ENCODE assay signal across 8 cellular contexts in the genomic region with DNA sequence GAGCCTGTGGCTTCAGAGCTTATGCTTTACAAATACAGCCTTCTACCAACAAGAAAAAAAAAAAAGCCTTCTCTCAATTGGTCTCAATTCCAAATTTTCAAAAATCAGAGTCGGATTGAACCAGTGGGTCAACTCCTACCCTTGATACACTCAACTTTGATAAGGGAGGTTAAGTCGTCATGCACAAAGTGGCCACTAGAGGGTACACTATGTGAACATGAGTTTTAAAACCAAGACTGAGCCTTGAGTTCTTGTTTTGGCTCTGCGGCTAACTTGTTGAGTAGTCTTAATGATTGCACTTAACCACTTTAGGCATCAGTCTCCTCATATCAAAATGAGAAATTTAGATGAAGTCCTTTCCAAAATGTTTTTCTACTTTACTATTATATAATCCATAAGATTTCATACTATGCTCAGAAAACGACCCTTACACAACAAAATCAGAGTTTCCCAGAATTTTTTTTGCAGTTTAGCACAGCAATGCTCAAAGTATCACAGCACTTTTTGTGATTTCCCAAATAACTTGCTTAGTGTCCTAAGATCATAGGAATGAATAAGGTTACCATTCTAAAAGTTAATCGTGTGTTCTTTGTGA.
A peak's percentile ranks its signal among the peaks of the same experiment; 100 is the strongest.
DNase-seq lines count a peak whose midpoint lies in the region; ATAC-seq, FAIRE-seq and TF ChIP-seq lines count a peak whose summit lies in the region.

No MANE protein-coding gene starts in this region.

- DNase-seq in Caco-2: peak; percentile 49 to 57
- DNase-seq in GM12878 (ENCODE audit: low read depth, low spot score): no peak
- DNase-seq in left colon: peak in 1 of 2 donors; percentile 63
- DNase-seq in stimulated activated CD4-positive, alpha-beta T cell treated with anti-CD3 and anti-CD28 coated beads, TNF-alpha, amount 100 ng/mL, for 48 hours (ENCODE audit: low read depth in 3 of 3): peak; percentile 16 to 58 (median 55)

- peak; percentile 86 for FAIRE-seq in GM12878 (lab: Jason Lieb, UNC)

- H3K9ac ChIP-seq in GM12878 (ENCODE audit: control insufficient read depth, insufficient read depth, low read length): no peak overlapping the region

- H3K27me3 Mint-ChIP-seq in Caco-2 (ENCODE audit: insufficient read depth, unreplicated experiment): no peaks in the 10 kb centered on the region

- intact Hi-C loops in Caco-2 (cut with micrococcal nuclease; ENCODE audit: unreplicated experiment) (loop anchor here (1.0 to 5.0 kb wide), 2 partner anchors 80 to 242 kb away; no protein-coding TSS in a partner anchor), GM12878 (cut with micrococcal nuclease; ENCODE audit: unreplicated experiment) (loop anchor here (1.0 to 10.0 kb wide), 3 partner anchors 80 to 475 kb away; a partner anchor contains a TSS), left colon (cut with DNase I, micrococcal nuclease) (no loop called here)

- no peak overlapping the region for H3K27ac Mint-ChIP-seq in Caco-2 (ENCODE audit: unreplicated experiment)

- WGBS in GM12878 (ENCODE audit: insufficient coverage, insufficient replicate concordance, low lambda C conversion rate, missing lambda C conversion rate): 35% methylated on average over 5 of the region's 5 CpGs

- in situ Hi-C loops in GM12878 (cut with MboI): no loop called here

- TF ChIP-seq CTCF in Caco-2 (IDR thresholded peaks at IDR 0.05; ENCODE audit: insufficient read depth in 1 of 2, low read depth in 1 of 2, low read length in 1 of 2, severe bottlenecking in 1 of 2, unreplicated experiment in 1 of 2) (peak; percentile 40 to 70), GM12878 (IDR thresholded peaks at IDR 0.05 in 2 of 3, conservative IDR thresholded peaks at IDR 0.05 in 1 of 3; ENCODE audit: control insufficient read depth in 2 of 3, extremely low read depth in 1 of 3, insufficient read depth in 1 of 3, low read depth in 3 of 3, low read length in 3 of 3) (peak; percentile 68 to 88 (median 85))

- RAD21 ChIA-PET in GM12878 (lab: Charles Lee; ENCODE audit: unreplicated experiment): interaction anchor here (1.3 to 2.1 kb wide), 2 partner anchors 79 to 244 kb away, joined by 4 to 5 read pairs; no protein-coding TSS in a partner anchor

- BruUV-seq in Caco-2 (replicated peaks; lab: Mats Ljungman, UMichigan): no TSS peak
- no TSS peak for BruUV-seq in GM12878 (replicated peaks; lab: Mats Ljungman, UMichigan)

- no peaks in the 10 kb centered on the region for H3K4me1 Mint-ChIP-seq in Caco-2 (ENCODE audit: low read depth, unreplicated experiment)

- no peak for TF ChIP-seq POLR2A in GM12878 (IDR thresholded peaks at IDR 0.05; ENCODE audit: low read depth, low read length)

- H3K4me3 ChIP-seq in Caco-2 (ENCODE audit: low read depth, low read length) (no peak overlapping the region), GM12878 (no peak overlapping the region)

- POLR2A ChIA-PET in Caco-2 (lab: Charles Lee): no interaction called here
- POLR2A ChIA-PET in GM12878 (lab: Charles Lee): no interaction called here

- H3K79me2 ChIP-seq in GM12878 (ENCODE audit: control insufficient read depth, insufficient read depth, low read length): no peaks in the 10 kb centered on the region

- no peak for TF ChIP-seq EP300 in GM12878 (IDR thresholded peaks at IDR 0.05; ENCODE audit: borderline replicate concordance in 1 of 2, control insufficient read depth in 1 of 2, low read depth in 2 of 2, low read length in 2 of 2)

- H3K27me3 ChIP-seq in Caco-2 (replicated peaks; ENCODE audit: control insufficient read depth, insufficient read depth, low read length) (no peaks in the 10 kb centered on the region), GM12878 (replicated peaks in 1 of 2; ENCODE audit: control insufficient read depth in 2 of 2, insufficient read depth in 2 of 2, low read length in 1 of 2) (no peaks in the 10 kb centered on the region)

- H3K36me3 Mint-ChIP-seq in Caco-2 (ENCODE audit: insufficient read depth, unreplicated experiment): peaks cover 5% of the 10 kb centered on the region

- SMC1A ChIA-PET in GM12878 (lab: Charles Lee; ENCODE audit: uncharacterized antibody, unreplicated experiment): interaction anchor here (1.0 to 1.5 kb wide), 6 partner anchors 23 to 133 kb away, joined by 3 to 4 read pairs (median 3); no protein-coding TSS in a partner anchor

- no peak overlapping the region for H2AFZ ChIP-seq in GM12878 (ENCODE audit: control insufficient read depth, low read depth, low read length)

- H3K36me3 ChIP-seq in Caco-2 (ENCODE audit: control insufficient read depth, insufficient read depth, low read length) (no peaks in the 10 kb centered on the region), GM12878 (ENCODE audit: control insufficient read depth in 2 of 2, insufficient read depth in 2 of 2, low read length in 1 of 2) (no peaks in the 10 kb centered on the region)

- H4K20me1 ChIP-seq in GM12878 (ENCODE audit: control insufficient read depth, insufficient read depth): no peaks in the 10 kb centered on the region

- H3K9me3 ChIP-seq in Caco-2: no peaks in the 10 kb centered on the region
- no peaks in the 10 kb centered on the region for H3K9me3 ChIP-seq in GM12878 (replicated peaks; ENCODE audit: control insufficient read depth, insufficient read depth, low read length)

- no peak overlapping the region for H3K4me2 ChIP-seq in GM12878 (ENCODE audit: control insufficient read depth, insufficient read depth)

- no peaks in the 10 kb centered on the region for H3K4me1 ChIP-seq in Caco-2
- H3K4me1 ChIP-seq in GM12878 (ENCODE audit: control insufficient read depth, insufficient read depth, low read length): no peaks in the 10 kb centered on the region

- CTCF ChIA-PET in Caco-2 (lab: Charles Lee) (interaction anchor here (0.9 kb wide), 1 partner anchor 79 kb away, joined by 3 read pairs; no protein-coding TSS in a partner anchor), GM12878 (lab: Yijun Ruan, JAX) (interaction anchor here (0.6 to 2.6 kb wide), 20 partner anchors 11 to 1509 kb away, joined by 3 to 16 read pairs (median 4); no protein-coding TSS in a partner anchor)

- H3K27ac ChIP-seq in GM12878 (ENCODE audit: control insufficient read depth, insufficient read depth): no peak overlapping the region

- ATAC-seq in GM19372 (IDR thresholded peaks at IDR 0.05; ENCODE audit: low read depth, unreplicated experiment): peak; percentile 82
- peak; percentile 69 for ATAC-seq in HG03565 (IDR thresholded peaks at IDR 0.05; ENCODE audit: unreplicated experiment)
- ATAC-seq in SK-N-SH treated with all-trans-retinoic acid at 6 μM for 48 hours: peak; percentile 78
- peak; percentile 82 for ATAC-seq in GM12878
- peak; percentile 51 for ATAC-seq in left colon
- no peak for ATAC-seq in GM21360 (IDR thresholded peaks at IDR 0.05; ENCODE audit: unreplicated experiment)

- no peak overlapping the region for H3K4me3 Mint-ChIP-seq in Caco-2 (ENCODE audit: unreplicated experiment)

- peak; percentile 57 for TF ChIP-seq RAD21 in GM12878 (IDR thresholded peaks at IDR 0.05; ENCODE audit: insufficient read depth, low read depth, low read length)

- no peaks in the 10 kb centered on the region for H3K9me3 Mint-ChIP-seq in Caco-2 (ENCODE audit: unreplicated experiment)

TF ChIP-seq in SK-N-SH treated with all-trans-retinoic acid at 6 μM for 48 hours, 23 proteins besides CTCF, POLR2A, EP300 and RAD21 (continues in another document):
- TF ChIP-seq, protein P1, sequence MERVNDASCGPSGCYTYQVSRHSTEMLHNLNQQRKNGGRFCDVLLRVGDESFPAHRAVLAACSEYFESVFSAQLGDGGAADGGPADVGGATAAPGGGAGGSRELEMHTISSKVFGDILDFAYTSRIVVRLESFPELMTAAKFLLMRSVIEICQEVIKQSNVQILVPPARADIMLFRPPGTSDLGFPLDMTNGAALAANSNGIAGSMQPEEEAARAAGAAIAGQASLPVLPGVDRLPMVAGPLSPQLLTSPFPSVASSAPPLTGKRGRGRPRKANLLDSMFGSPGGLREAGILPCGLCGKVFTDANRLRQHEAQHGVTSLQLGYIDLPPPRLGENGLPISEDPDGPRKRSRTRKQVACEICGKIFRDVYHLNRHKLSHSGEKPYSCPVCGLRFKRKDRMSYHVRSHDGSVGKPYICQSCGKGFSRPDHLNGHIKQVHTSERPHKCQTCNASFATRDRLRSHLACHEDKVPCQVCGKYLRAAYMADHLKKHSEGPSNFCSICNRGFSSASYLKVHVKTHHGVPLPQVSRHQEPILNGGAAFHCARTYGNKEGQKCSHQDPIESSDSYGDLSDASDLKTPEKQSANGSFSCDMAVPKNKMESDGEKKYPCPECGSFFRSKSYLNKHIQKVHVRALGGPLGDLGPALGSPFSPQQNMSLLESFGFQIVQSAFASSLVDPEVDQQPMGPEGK (CRISPR knock-in tag; IDR thresholded peaks at IDR 0.05; ENCODE audit: borderline replicate concordance): no peak
- TF ChIP-seq ZNF70 (CRISPR knock-in tag; IDR thresholded peaks at IDR 0.05) (no peak), ZFP30 (CRISPR knock-in tag; IDR thresholded peaks at IDR 0.05) (no peak), ARNTL (CRISPR knock-in tag; IDR thresholded peaks at IDR 0.05; ENCODE audit: borderline replicate concordance, low read depth) (no peak), RARB (CRISPR knock-in tag; IDR thresholded peaks at IDR 0.05) (no peak), CSDC2 (CRISPR knock-in tag; IDR thresholded peaks at IDR 0.05) (no peak)

TF ChIP-seq in GM12878, 131 proteins besides CTCF, POLR2A, EP300 and RAD21:
- TF ChIP-seq SMC3 (IDR thresholded peaks at IDR 0.05; ENCODE audit: borderline replicate concordance, low read length): peak; percentile 51; the same call in 1 of the 2 replicates
- TF ChIP-seq SREBF2 (IDR thresholded peaks at IDR 0.05; ENCODE audit: low read length): no peak
TF ChIP-seq in GM12878: peak in this region for 1.

Comparison
In these comparisons a context has a peak if more than half of its experiments do, and no peak if none do; other contexts are left out.
1. intact Hi-C loops: an anchor here in Caco-2 (1.0 to 5.0 kb wide) and GM12878 (1.0 to 10.0 kb wide); none called in left colon.